Comparison of ENCODE assay signal across 14 cellular contexts in the genomic region with DNA sequence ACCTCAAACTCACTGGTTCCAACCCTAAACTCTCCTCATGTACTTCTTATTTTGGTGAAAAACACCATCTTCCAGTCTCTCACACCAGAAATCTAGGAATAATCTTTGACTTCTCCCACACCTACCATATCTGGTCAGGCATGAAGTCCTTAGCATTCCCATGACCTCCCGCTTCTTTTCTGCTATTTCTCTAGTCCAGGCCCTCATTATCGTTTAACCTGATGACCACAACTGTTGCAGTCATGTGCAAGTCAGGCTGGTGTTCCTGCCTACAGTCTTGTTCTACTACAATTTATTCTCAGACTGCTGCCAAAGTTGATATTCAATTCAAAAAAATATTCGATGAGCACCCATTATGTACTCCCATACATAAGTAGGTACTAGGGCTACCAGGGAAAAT.
DNase-seq lines count a peak whose midpoint lies in the region; FAIRE-seq and TF ChIP-seq lines count a peak whose summit lies in the region.
"Had no signal": no experiment of that assay in that cellular context is flagged by ENCODE, and none has a peak within 500 bp of the region (broad histone marks: within the 10 kb centered on the region; RNA-seq: fewer than 3 reads in every experiment).

No MANE protein-coding gene starts in this region.

- FAIRE-seq in GM12892 (lab: Jason Lieb, UNC): peak; percentile 57
- FAIRE-seq in RCC 7860 (lab: Jason Lieb, UNC): peak; percentile 5
- FAIRE-seq: G401.6 had no signal

- TF ChIP-seq POLR2A in GM12892 (IDR thresholded peaks at IDR 0.05; ENCODE audit: low read depth, low read length): no peak

- no peaks in the 10 kb centered on the region for H3K9me3 Mint-ChIP-seq in type B pancreatic cell

- H3K4me3 Mint-ChIP-seq in type B pancreatic cell: no peak overlapping the region
- H3K4me3 Mint-ChIP-seq: GM23338, H9 had no signal

- no peak for TF ChIP-seq CTCF in type B pancreatic cell (conservative IDR thresholded peaks at IDR 0.05)

- H3K27ac Mint-ChIP-seq in type B pancreatic cell: no peak overlapping the region
- H3K27ac Mint-ChIP-seq: GM23338 had no signal

- peaks cover 4% of the 10 kb centered on the region for H3K4me1 Mint-ChIP-seq in type B pancreatic cell (ENCODE audit: unreplicated experiment)
- H3K4me1 Mint-ChIP-seq: GM23338 had no signal

- H3K27me3 Mint-ChIP-seq in type B pancreatic cell: no peaks in the 10 kb centered on the region
- H3K27me3 Mint-ChIP-seq: CD4-positive, alpha-beta memory T cell had no signal

- H3K36me3 Mint-ChIP-seq in type B pancreatic cell: peaks cover 48% of the 10 kb centered on the region

- in situ Hi-C loops in Caki2 (cut with HindIII; ENCODE audit: low pct_unique_long_range_greater_than_20kb, low sequenced_read_pairs): no loop called here

- DNase-seq in Caki2 (ENCODE audit: low read depth): peak; percentile 43
- no peak for DNase-seq in GM12892 (ENCODE audit: insufficient read length)
- no peak for DNase-seq in RCC 7860 (ENCODE audit: low spot score)
- DNase-seq in renal cortical epithelial cell (ENCODE audit: low read depth): peak; percentile 68
- DNase-seq in hepatic stellate cell (ENCODE audit: low spot score): no peak
- DNase-seq in type B pancreatic cell (ENCODE audit: extremely low spot score, unreplicated experiment): no peak
- DNase-seq: C1 segment of cervical spinal cord; CD4-positive, alpha-beta memory T cell; COR-L47; DMS153; DND-41; H9 had no signal

Comparison
In these comparisons a context has a peak if more than half of its experiments do, and no peak if none do; other contexts are left out.
1. DNase-seq: peak in Caki2 (single experiment) and renal cortical epithelial cell (single experiment); none in GM12892 (single experiment), RCC 7860 (single experiment), hepatic stellate cell (single experiment) and type B pancreatic cell (single experiment).